ENCODE assay signal across 10 cellular contexts in genomic region chr19:35977446-35978222, GRCh38. TPM values are rescaled to one million over a fixed set of nuclear protein-coding genes. Genes with fewer than 3 reads are reported as not detected.
DNase-seq lines count a peak whose midpoint lies in the region; ATAC-seq, FAIRE-seq and TF ChIP-seq lines count a peak whose summit lies in the region.
"Had no signal": no experiment of that assay in that cellular context is flagged by ENCODE, and none has a peak within 500 bp of the region (broad histone marks: within the 10 kb centered on the region; RNA-seq: fewer than 3 reads in every experiment).

No MANE protein-coding gene starts in this region.

- peak; percentile 97 for ATAC-seq in GM12878
- peak; percentile 14 for ATAC-seq in upper lobe of right lung
- ATAC-seq in GM18907 (IDR thresholded peaks at IDR 0.05; ENCODE audit: unreplicated experiment) = no peak
- ATAC-seq in HG02840 (IDR thresholded peaks at IDR 0.05; ENCODE audit: low FRiP score, unreplicated experiment) = no peak

- TF ChIP-seq RAD21 in GM12878 (IDR thresholded peaks at IDR 0.05; ENCODE audit: insufficient read depth, low read depth, low read length) = no peak

- no peak overlapping the region for H2AFZ ChIP-seq in GM12878 (ENCODE audit: control insufficient read depth, low read depth, low read length)

- peak; percentile 37 for DNase-seq in stimulated activated CD4-positive, alpha-beta T cell treated with anti-CD3 and anti-CD28 coated beads, Interleukin-15, amount 100 ng/mL, for 24 hours
- DNase-seq in stimulated activated CD4-positive, alpha-beta T cell treated with anti-CD3 and anti-CD28 coated beads, Interleukin-4, amount 100 ng/mL, for 24 hours = no peak
- DNase-seq in NCI-H2171 (lab: John Stamatoyannopoulos, UW) = peak; percentile 75
- DNase-seq in GM12878 (ENCODE audit: low read depth, low spot score) = no peak
- no peak for DNase-seq in upper lobe of right lung
- no peak for DNase-seq in foreskin melanocyte
- DNase-seq: mesenchymal stem cell had no signal

- intact Hi-C loops in GM12878 (cut with micrococcal nuclease; ENCODE audit: unreplicated experiment) (no loop called here), upper lobe of right lung (cut with DNase I) (no loop called here)

- H3K27ac ChIP-seq in GM12878 (ENCODE audit: control insufficient read depth, insufficient read depth) (no peak overlapping the region), upper lobe of right lung (no peak overlapping the region)

- TF ChIP-seq EP300 in GM12878 (IDR thresholded peaks at IDR 0.05; ENCODE audit: borderline replicate concordance in 1 of 2, control insufficient read depth in 1 of 2, low read depth in 2 of 2, low read length in 2 of 2) = no peak

- in situ Hi-C loops in GM12878 (cut with MboI) = no loop called here

- H3K79me2 ChIP-seq in GM12878 (ENCODE audit: control insufficient read depth, insufficient read depth, low read length) = no peaks in the 10 kb centered on the region

- H3K36me3 ChIP-seq in GM12878 (ENCODE audit: control insufficient read depth in 2 of 2, insufficient read depth in 2 of 2, low read length in 1 of 2) (no peaks in the 10 kb centered on the region), upper lobe of right lung (no peaks in the 10 kb centered on the region)

- no peak for FAIRE-seq in GM12878 (lab: Jason Lieb, UNC)
- FAIRE-seq: colon had no signal

- CTCF ChIA-PET in GM12878 (lab: Yijun Ruan, JAX) = interaction anchor here (1.5 kb wide), 1 partner anchor 137 kb away, joined by 3 read pairs; the partner anchor contains the start of genes POLR2I and TBCB

- H3K4me3 ChIP-seq in GM12878 (no peak overlapping the region), upper lobe of right lung (no peak overlapping the region)

- TF ChIP-seq POLR2A in GM12878 (IDR thresholded peaks at IDR 0.05; ENCODE audit: low read depth, low read length) = no peak

- TF ChIP-seq CTCF in GM12878 (IDR thresholded peaks at IDR 0.05 in 2 of 3, conservative IDR thresholded peaks at IDR 0.05 in 1 of 3; ENCODE audit: control insufficient read depth in 2 of 3, extremely low read depth in 1 of 3, insufficient read depth in 1 of 3, low read depth in 3 of 3, low read length in 3 of 3) = peak; percentile 36 to 40 (median 39)
- TF ChIP-seq CTCF in upper lobe of right lung (IDR thresholded peaks at IDR 0.05) = no peak

- SMC1A ChIA-PET in GM12878 (lab: Charles Lee; ENCODE audit: uncharacterized antibody, unreplicated experiment) = no interaction called here

- POLR2A ChIA-PET in GM12878 (lab: Charles Lee) = no interaction called here

- no peaks in the 10 kb centered on the region for H3K9me3 ChIP-seq in GM12878 (replicated peaks; ENCODE audit: control insufficient read depth, insufficient read depth, low read length)
- no peaks in the 10 kb centered on the region for H3K9me3 ChIP-seq in upper lobe of right lung

- WGBS in GM12878 (ENCODE audit: insufficient coverage, insufficient replicate concordance, low lambda C conversion rate, missing lambda C conversion rate) = 28% methylated on average over 14 of the region's 14 CpGs

- RAD21 ChIA-PET in GM12878 (lab: Charles Lee; ENCODE audit: unreplicated experiment) = interaction anchor here (1.5 kb wide), 1 partner anchor 83 kb away, joined by 4 read pairs; no protein-coding TSS in a partner anchor

- no peak overlapping the region for H3K4me2 ChIP-seq in GM12878 (ENCODE audit: control insufficient read depth, insufficient read depth)

- H4K20me1 ChIP-seq in GM12878 (ENCODE audit: control insufficient read depth, insufficient read depth) = no peaks in the 10 kb centered on the region

- no peaks in the 10 kb centered on the region for H3K27me3 ChIP-seq in GM12878 (replicated peaks in 1 of 2; ENCODE audit: control insufficient read depth in 2 of 2, insufficient read depth in 2 of 2, low read length in 1 of 2)
- H3K27me3 ChIP-seq in upper lobe of right lung = no peaks in the 10 kb centered on the region

- no peaks in the 10 kb centered on the region for H3K4me1 ChIP-seq in GM12878 (ENCODE audit: control insufficient read depth, insufficient read depth, low read length)
- no peaks in the 10 kb centered on the region for H3K4me1 ChIP-seq in upper lobe of right lung

- BruUV-seq in GM12878 (replicated peaks; lab: Mats Ljungman, UMichigan) = no TSS peak

- no peak overlapping the region for H3K9ac ChIP-seq in GM12878 (ENCODE audit: control insufficient read depth, insufficient read depth, low read length)

RNA-seq across cellular contexts. Expression of gene SDHAF1, which starts 17.4 kb away (rescaled TPM):
- total RNA-seq in GM12878 (2013; cell fraction: nucleolus; rRNA removed) = 15.3 and 17.0 TPM in 2 replicates
- 41.2 and 42.5 TPM in 2 replicates for total RNA-seq in GM12878 (2014; rRNA removed)
- 14.6 and 15.6 TPM in 2 replicates for total RNA-seq in GM12878 (2014; rRNA removed; fragmentation: Illumina TruSeq; extraction: Trizol)
- 30.9 and 32.7 TPM in 2 replicates for total RNA-seq in GM12878 (2021)
- 7.9 TPM for polyA plus RNA-seq in GM12878 (2011; ENCODE audit: low read depth)
- 13.2 and 17.9 TPM in 2 replicates for polyA plus RNA-seq in GM12878 (2011; rRNA removed)
- polyA plus RNA-seq in GM12878 (2011; cell fraction: cytosol; rRNA removed) = 30.7 and 42.4 TPM in 2 replicates
- 24.2 and 26.3 TPM in 2 replicates for polyA plus RNA-seq in GM12878 (2011; cell fraction: nucleus; rRNA removed)
- polyA plus RNA-seq in GM12878 (2012) = 17.7 and 19.5 TPM in 2 replicates
- polyA plus RNA-seq in GM12878 (2014; fragmentation: Illumina TruSeq; extraction: Trizol) = 3.4 and 9.0 TPM in 2 replicates
- polyA plus RNA-seq in GM12878 (2014; fragmentation: Nextera tagmentation; extraction: Ambion mirVana) = 1 to 10 TPM in 1 of 2 experiments, under 1 TPM in 1; 0.74 to 3.3 TPM
- 45.6 and 46.5 TPM in 2 replicates for polyA plus RNA-seq in GM12878 (2014; rRNA removed)
- 10 to 100 TPM; 32.3 to 36.1 TPM for polyA plus RNA-seq in GM12878 (2016; fragmentation: Nextera tagmentation; extraction: Ambion mirVana)
- 3.8 and 10.5 TPM in 2 replicates for polyA minus RNA-seq in GM12878 (2011; rRNA and poly(A)+ RNA removed)
- polyA minus RNA-seq in GM12878 (2011; cell fraction: cytosol; rRNA and poly(A)+ RNA removed) = 6.1 and 8.4 TPM in 2 replicates
- 7.9 and 15.3 TPM in 2 replicates for polyA minus RNA-seq in GM12878 (2011; cell fraction: nucleus; rRNA and poly(A)+ RNA removed)
- 14.2 TPM for total RNA-seq in upper lobe of right lung

RNA-seq across cellular contexts. Expression of gene SYNE4, which starts 31.0 kb away (rescaled TPM):
- total RNA-seq in GM12878 (2013; cell fraction: nucleolus; rRNA removed) = 1.1 and 2.2 TPM in 2 replicates
- 0.68 and 0.87 TPM in 2 replicates for total RNA-seq in GM12878 (2014; rRNA removed)
- 0.09 and 0.76 TPM in 2 replicates for total RNA-seq in GM12878 (2014; rRNA removed; fragmentation: Illumina TruSeq; extraction: Trizol)
- 0.72 and 1.2 TPM in 2 replicates for total RNA-seq in GM12878 (2021)
- 0.47 TPM for polyA plus RNA-seq in GM12878 (2011; ENCODE audit: low read depth)
- polyA plus RNA-seq in GM12878 (2011; rRNA removed) = 0.90 and 1.1 TPM in 2 replicates
- polyA plus RNA-seq in GM12878 (2011; cell fraction: cytosol; rRNA removed) = 0.73 and 1.2 TPM in 2 replicates
- 7.5 and 7.7 TPM in 2 replicates for polyA plus RNA-seq in GM12878 (2011; cell fraction: nucleus; rRNA removed)
- 1.1 and 1.3 TPM in 2 replicates for polyA plus RNA-seq in GM12878 (2012)
- 0.68 and 0.93 TPM in 2 replicates for polyA plus RNA-seq in GM12878 (2014; fragmentation: Illumina TruSeq; extraction: Trizol)
- polyA plus RNA-seq in GM12878 (2014; fragmentation: Nextera tagmentation; extraction: Ambion mirVana) = under 1 TPM; 0.35 to 0.69 TPM
- 0.72 and 1.2 TPM in 2 replicates for polyA plus RNA-seq in GM12878 (2014; rRNA removed)
- polyA plus RNA-seq in GM12878 (2016; fragmentation: Nextera tagmentation; extraction: Ambion mirVana) = under 1 TPM; 0.71 to 0.81 TPM
- polyA minus RNA-seq in GM12878 (2011; rRNA and poly(A)+ RNA removed) = 0.29 and 1.1 TPM in 2 replicates
- polyA minus RNA-seq in GM12878 (2011; cell fraction: cytosol; rRNA and poly(A)+ RNA removed) = not detected in 2 replicates
- 0.85 and 1.8 TPM in 2 replicates for polyA minus RNA-seq in GM12878 (2011; cell fraction: nucleus; rRNA and poly(A)+ RNA removed)
- total RNA-seq in upper lobe of right lung = 8.1 TPM

RNA-seq across cellular contexts. Expression of gene ALKBH6, which starts 36.4 kb away (rescaled TPM):
- total RNA-seq in GM12878 (2013; cell fraction: nucleolus; rRNA removed) = 23.5 and 26.3 TPM in 2 replicates
- total RNA-seq in GM12878 (2014; rRNA removed) (37.1 and 42.5 TPM in 2 replicates), GM12878 (2014; rRNA removed; fragmentation: Illumina TruSeq; extraction: Trizol) (22.0 and 22.7 TPM in 2 replicates), GM12878 (2021) (31.4 and 32.0 TPM in 2 replicates), upper lobe of right lung (18.7 TPM)
- 32.0 TPM for polyA plus RNA-seq in GM12878 (2011; ENCODE audit: low read depth)
- polyA plus RNA-seq in GM12878 (2011; rRNA removed) (30.5 and 40.9 TPM in 2 replicates), GM12878 (2014; fragmentation: Illumina TruSeq; extraction: Trizol) (31.5 and 37.2 TPM in 2 replicates), GM12878 (2014; fragmentation: Nextera tagmentation; extraction: Ambion mirVana) (1 to 10 TPM; 1.2 to 1.6 TPM), GM12878 (2014; rRNA removed) (54.8 and 56.5 TPM in 2 replicates), GM12878 (2016; fragmentation: Nextera tagmentation; extraction: Ambion mirVana) (10 to 100 TPM; 35.2 to 41.8 TPM)
- 37.2 and 50.9 TPM in 2 replicates for polyA plus RNA-seq in GM12878 (2011; cell fraction: cytosol; rRNA removed)
- polyA plus RNA-seq in GM12878 (2011; cell fraction: nucleus; rRNA removed) = 91.3 and 99.2 TPM in 2 replicates
- polyA plus RNA-seq in GM12878 (2012) = 37.8 and 42.7 TPM in 2 replicates
- polyA minus RNA-seq in GM12878 (2011; rRNA and poly(A)+ RNA removed) = 7.6 and 15.2 TPM in 2 replicates
- polyA minus RNA-seq in GM12878 (2011; cell fraction: cytosol; rRNA and poly(A)+ RNA removed) = 7.6 and 9.1 TPM in 2 replicates
- polyA minus RNA-seq in GM12878 (2011; cell fraction: nucleus; rRNA and poly(A)+ RNA removed) = 11.8 and 22.0 TPM in 2 replicates

RNA-seq across cellular contexts. Expression of gene LRFN3, which starts 41.5 kb away (rescaled TPM):
- 1.0 TPM in 2 replicates for total RNA-seq in GM12878 (2013; cell fraction: nucleolus; rRNA removed)
- total RNA-seq in GM12878 (2014; rRNA removed) = 0.76 and 2.0 TPM in 2 replicates
- total RNA-seq in GM12878 (2014; rRNA removed; fragmentation: Illumina TruSeq; extraction: Trizol) = 0.28 and 0.54 TPM in 2 replicates
- total RNA-seq in GM12878 (2021) = 5.8 and 7.3 TPM in 2 replicates
- polyA plus RNA-seq in GM12878 (2011; ENCODE audit: low read depth) = 1.4 TPM
- polyA plus RNA-seq in GM12878 (2011; rRNA removed) = 0.05 TPM in 1 of 2 replicates, not detected in the other
- polyA plus RNA-seq in GM12878 (2011; cell fraction: cytosol; rRNA removed) = 0.06 and 0.12 TPM in 2 replicates
- 0.21 and 0.53 TPM in 2 replicates for polyA plus RNA-seq in GM12878 (2011; cell fraction: nucleus; rRNA removed)
- polyA plus RNA-seq in GM12878 (2012) = 3.6 and 3.9 TPM in 2 replicates
- 2.1 and 3.2 TPM in 2 replicates for polyA plus RNA-seq in GM12878 (2014; fragmentation: Illumina TruSeq; extraction: Trizol)
- under 1 TPM in 1 of 2 experiments, not detected in 1; 0.02 TPM for polyA plus RNA-seq in GM12878 (2014; fragmentation: Nextera tagmentation; extraction: Ambion mirVana)
- polyA plus RNA-seq in GM12878 (2014; rRNA removed) = 2.6 and 6.6 TPM in 2 replicates
- polyA plus RNA-seq in GM12878 (2016; fragmentation: Nextera tagmentation; extraction: Ambion mirVana) = 1 to 10 TPM; 1.6 to 2.6 TPM
- polyA minus RNA-seq in GM12878 (2011; rRNA and poly(A)+ RNA removed) = 0.31 TPM in 1 of 2 replicates, not detected in the other
- polyA minus RNA-seq in GM12878 (2011; cell fraction: cytosol; rRNA and poly(A)+ RNA removed) = not detected in 2 replicates
- 0.38 and 0.73 TPM in 2 replicates for polyA minus RNA-seq in GM12878 (2011; cell fraction: nucleus; rRNA and poly(A)+ RNA removed)
- total RNA-seq in upper lobe of right lung = 10.5 TPM

RNA-seq across cellular contexts. Expression of gene CLIP3, which starts 55.0 kb away (rescaled TPM):
- 1.0 and 1.1 TPM in 2 replicates for total RNA-seq in GM12878 (2013; cell fraction: nucleolus; rRNA removed)
- total RNA-seq in GM12878 (2014; rRNA removed) (0.34 and 1.9 TPM in 2 replicates), GM12878 (2014; rRNA removed; fragmentation: Illumina TruSeq; extraction: Trizol) (0.14 and 0.27 TPM in 2 replicates), GM12878 (2021) (0.59 and 0.69 TPM in 2 replicates), upper lobe of right lung (10.5 TPM)
- polyA plus RNA-seq in GM12878 (2011; ENCODE audit: low read depth) = 0.89 TPM
- polyA plus RNA-seq in GM12878 (2011; rRNA removed) (0.30 and 0.45 TPM in 2 replicates), GM12878 (2014; fragmentation: Illumina TruSeq; extraction: Trizol) (0.47 and 0.86 TPM in 2 replicates), GM12878 (2014; fragmentation: Nextera tagmentation; extraction: Ambion mirVana) (under 1 TPM in 1 of 2 experiments, not detected in 1; 0.09 TPM), GM12878 (2014; rRNA removed) (0.27 and 0.33 TPM in 2 replicates), GM12878 (2016; fragmentation: Nextera tagmentation; extraction: Ambion mirVana) (1 to 10 TPM; 1.9 to 2.7 TPM)
- polyA plus RNA-seq in GM12878 (2011; cell fraction: cytosol; rRNA removed) = 0.24 and 0.57 TPM in 2 replicates
- polyA plus RNA-seq in GM12878 (2011; cell fraction: nucleus; rRNA removed) = 2.9 and 3.7 TPM in 2 replicates
- 1.8 and 1.9 TPM in 2 replicates for polyA plus RNA-seq in GM12878 (2012)
- 0.51 and 1.7 TPM in 2 replicates for polyA minus RNA-seq in GM12878 (2011; rRNA and poly(A)+ RNA removed)
- not detected in 2 replicates for polyA minus RNA-seq in GM12878 (2011; cell fraction: cytosol; rRNA and poly(A)+ RNA removed)
- polyA minus RNA-seq in GM12878 (2011; cell fraction: nucleus; rRNA and poly(A)+ RNA removed) = 1.1 and 2.3 TPM in 2 replicates

Comparison
In these comparisons a context has a peak if more than half of its experiments do, and no peak if none do; other contexts are left out.
1. DNase-seq: peak in stimulated activated CD4-positive, alpha-beta T cell treated with anti-CD3 and anti-CD28 coated beads, Interleukin-15, amount 100 ng/mL, for 24 hours (single experiment) and NCI-H2171 (single experiment); none in stimulated activated CD4-positive, alpha-beta T cell treated with anti-CD3 and anti-CD28 coated beads, Interleukin-4, amount 100 ng/mL, for 24 hours (single experiment), GM12878 (single experiment), upper lobe of right lung (single experiment) and foreskin melanocyte (single experiment).
2. ATAC-seq: peak in GM12878 (single experiment) and upper lobe of right lung (single experiment); none in GM18907 (single experiment) and HG02840 (single experiment).